In the genomic region with DNA sequence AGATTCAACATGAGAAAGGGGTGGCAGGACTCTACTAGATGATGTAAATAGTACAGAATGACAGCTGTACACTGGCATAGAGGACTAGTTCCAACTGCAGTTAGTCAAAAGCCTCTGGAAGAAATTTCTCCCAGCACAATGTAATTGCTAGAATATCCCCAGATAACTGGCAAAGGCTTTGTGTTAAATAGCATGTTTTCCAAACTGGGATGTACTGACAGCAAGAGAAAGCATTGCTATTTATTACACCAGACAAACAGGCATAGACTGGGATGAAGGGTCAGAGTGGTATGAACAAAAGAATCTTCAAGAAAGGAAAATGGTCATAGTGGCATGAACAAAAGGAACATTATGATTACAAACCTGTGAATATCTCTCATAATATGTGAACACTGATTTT, we compare ENCODE assay signal across 17 cellular contexts.
DNase-seq lines count a peak whose midpoint lies in the region; ATAC-seq, FAIRE-seq and TF ChIP-seq lines count a peak whose summit lies in the region.
"Had no signal": no experiment of that assay in that cellular context is flagged by ENCODE, and none has a peak within 500 bp of the region (broad histone marks: within the 10 kb centered on the region; RNA-seq: fewer than 3 reads in every experiment).

No MANE protein-coding gene starts in this region.

- H3K4me1 ChIP-seq in OCI-LY7 (ENCODE audit: insufficient read depth, low read length, poor library complexity, severe bottlenecking) (peaks cover 4% of the 10 kb centered on the region), H1 (replicated peaks in 1 of 4; ENCODE audit: control insufficient read depth in 3 of 4, insufficient read depth in 4 of 4, low read length in 3 of 4) (no peaks in the 10 kb centered on the region)
- H3K4me1 ChIP-seq: BLaER1, Caco-2 had no signal

- H4K8ac ChIP-seq in H1 (ENCODE audit: extremely low read depth, insufficient read depth, low read length): no peak overlapping the region

- no peak overlapping the region for H2BK5ac ChIP-seq in H1 (ENCODE audit: low read depth, low read length)

- TF ChIP-seq CTCF in OCI-LY7 (conservative IDR thresholded peaks at IDR 0.05; ENCODE audit: low read length): no peak
- no peak for TF ChIP-seq CTCF in H1 (IDR thresholded peaks at IDR 0.05; ENCODE audit: control extremely low read depth in 1 of 3, insufficient read depth in 1 of 3, low read depth in 1 of 3, low read length in 3 of 3)

- H3K27me3 ChIP-seq in H1 (replicated peaks in 1 of 4; ENCODE audit: control insufficient read depth in 3 of 4, extremely low read depth in 1 of 4, insufficient read depth in 3 of 4, low read length in 3 of 4): no peaks in the 10 kb centered on the region
- H3K27me3 ChIP-seq: BLaER1 had no signal

- no peak overlapping the region for H2BK20ac ChIP-seq in H1 (ENCODE audit: low read length)

- H3K9me2 ChIP-seq in OCI-LY7 (ENCODE audit: insufficient read depth, low read length): no peaks in the 10 kb centered on the region

- no peak for TF ChIP-seq POLR2A in H1 (IDR thresholded peaks at IDR 0.05; ENCODE audit: control extremely low read depth in 1 of 2, low read depth in 2 of 2, low read length in 2 of 2)

- H3K4me2 ChIP-seq in OCI-LY7 (ENCODE audit: low read length) (no peak overlapping the region), H1 (ENCODE audit: insufficient read depth in 1 of 2, low read depth in 2 of 2, low read length in 2 of 2) (no peak overlapping the region)
- H3K4me2 ChIP-seq: BLaER1, GM23338 had no signal

- intact Hi-C loops in OCI-LY7 (cut with micrococcal nuclease; ENCODE audit: unreplicated experiment): no loop called here

- H3K4me3 ChIP-seq in OCI-LY7 (ENCODE audit: low read depth, low read length, poor library complexity, severe bottlenecking) (no peak overlapping the region), H1 (ENCODE audit: extremely low read depth in 1 of 4, insufficient read depth in 2 of 4, low read depth in 3 of 4, low read length in 4 of 4) (no peak overlapping the region)
- H3K4me3 ChIP-seq: BLaER1, GM23338 had no signal

- H3K79me1 ChIP-seq in H1 (ENCODE audit: low read depth, low read length): no peaks in the 10 kb centered on the region

- no peaks in the 10 kb centered on the region for H3K36me3 ChIP-seq in OCI-LY7 (ENCODE audit: insufficient read depth, low read length)
- H3K36me3 ChIP-seq in H1 (ENCODE audit: control insufficient read depth in 2 of 4, insufficient read depth in 4 of 4, low read length in 3 of 4): no peaks in the 10 kb centered on the region
- H3K36me3 ChIP-seq: BLaER1 had no signal

- no peak overlapping the region for H3K23ac ChIP-seq in H1 (ENCODE audit: insufficient read length)

- no peak overlapping the region for H3K18ac ChIP-seq in H1 (ENCODE audit: extremely low read depth, low read length)

- CTCF ChIA-PET in OCI-LY7 (lab: Charles Lee; ENCODE audit: unreplicated experiment): no interaction called here
- CTCF ChIA-PET in H1 (lab: Charles Lee; ENCODE audit: partially characterized antibody): interaction anchor here (0.7 to 1.4 kb wide), 2 partner anchors 9 to 222 kb away, joined by 4 to 5 read pairs; no protein-coding TSS in a partner anchor

- no peak overlapping the region for H2BK12ac ChIP-seq in H1 (ENCODE audit: low read depth, low read length)

- H3K79me2 ChIP-seq in OCI-LY7 (ENCODE audit: insufficient read depth, low read depth, low read length) (no peaks in the 10 kb centered on the region), H1 (ENCODE audit: control insufficient read depth in 1 of 2, insufficient read depth in 2 of 2, low read length in 2 of 2) (no peaks in the 10 kb centered on the region)

- FAIRE-seq in HTR-8/SVneo (lab: Jason Lieb, UNC) (peak; percentile 51), H1 (lab: Jason Lieb, UNC) (no peak)

- H3K27ac ChIP-seq in OCI-LY7 (ENCODE audit: low read depth, low read length, poor library complexity, severe bottlenecking) (no peak overlapping the region), H1 (ENCODE audit: low read depth, low read length) (no peak overlapping the region)
- H3K27ac ChIP-seq: BLaER1, HL-60 had no signal

- DNase-seq in HTR-8/SVneo (ENCODE audit: insufficient read length, low spot score) (no peak), OCI-LY7 (ENCODE audit: low spot score) (no peak), H1 (ENCODE audit: low read depth in 1 of 2, low spot score in 2 of 2) (no peak), pons (ENCODE audit: low spot score) (peak; percentile 62), OCI-M2 (lab: John Stamatoyannopoulos, UW; ENCODE audit: unreplicated experiment) (no peak)
- no peak for DNase-seq in stimulated activated naive CD4-positive, alpha-beta T cell (lab: John Stamatoyannopoulos, UW)
- DNase-seq: 8988T; AML-193; Caco-2; CD8-positive, alpha-beta memory T cell; GF-D8; H9; IMR-90 had no signal

- no peaks in the 10 kb centered on the region for H3K23me2 ChIP-seq in H1 (ENCODE audit: low read depth, low read length)

- POLR2A ChIA-PET in OCI-LY7 (lab: Charles Lee): interaction anchor here (1.6 kb wide), 1 partner anchor 16 kb away, joined by 5 read pairs; no protein-coding TSS in a partner anchor
- POLR2A ChIA-PET in H1 (lab: Charles Lee; ENCODE audit: partially characterized antibody): no interaction called here

- no peaks in the 10 kb centered on the region for H4K20me1 ChIP-seq in OCI-LY7 (ENCODE audit: insufficient read depth, low read length)
- no peaks in the 10 kb centered on the region for H4K20me1 ChIP-seq in H1 (replicated peaks in 1 of 2; ENCODE audit: control insufficient read depth in 1 of 2, insufficient read depth in 2 of 2, low read length in 2 of 2)
- H4K20me1 ChIP-seq: BLaER1 had no signal

- no peak overlapping the region for H3K4ac ChIP-seq in H1 (replicated peaks; ENCODE audit: insufficient read length, low read depth, low read length)

- H2AFZ ChIP-seq in OCI-LY7 (ENCODE audit: low read length) (0 out of 2 replicates have a peak overlapping the region, but pooled peaks have one; percentile 11), H1 (ENCODE audit: low read length) (no peak overlapping the region)
- H2AFZ ChIP-seq: GM23338 had no signal

- peak overlapping the region; percentile 79 for H3K56ac ChIP-seq in H1 (replicated peaks; ENCODE audit: insufficient read length, low read depth, low read length)

- H3K9ac ChIP-seq in H1 (replicated peaks in 1 of 4; ENCODE audit: extremely low read depth in 1 of 4, low read depth in 3 of 4, low read length in 3 of 4): no peak overlapping the region
- H3K9ac ChIP-seq: BLaER1 had no signal

- no peak overlapping the region for H3K14ac ChIP-seq in H1 (ENCODE audit: insufficient read length)

- ATAC-seq in HG02642 (IDR thresholded peaks at IDR 0.05; ENCODE audit: poor library complexity, unreplicated experiment): no peak
- ATAC-seq: GM23338 had no signal

- H2AK5ac ChIP-seq in H1 (ENCODE audit: low read depth, low read length): no peak overlapping the region

- no peak for TF ChIP-seq EP300 in H1 (IDR thresholded peaks at IDR 0.05; ENCODE audit: borderline replicate concordance in 1 of 2, low read depth in 2 of 2, low read length in 2 of 2)

- no peak overlapping the region for H4K5ac ChIP-seq in H1 (ENCODE audit: insufficient read length, low read depth, low read length)

- no TSS peak for BruUV-seq in OCI-LY7 (replicated peaks; lab: Mats Ljungman, UMichigan)

- no peak overlapping the region for H2BK120ac ChIP-seq in H1 (replicated peaks; ENCODE audit: low read depth, low read length)

- no peak overlapping the region for H4K91ac ChIP-seq in H1 (replicated peaks; ENCODE audit: insufficient read length, low read length)

- no peak overlapping the region for H2BK15ac ChIP-seq in H1 (ENCODE audit: low read length)

- H3K9me3 ChIP-seq in OCI-LY7 (ENCODE audit: low read length): no peaks in the 10 kb centered on the region
- H3K9me3 ChIP-seq in H1 (ENCODE audit: insufficient read depth in 2 of 2, low read depth in 1 of 2, low read length in 1 of 2): no peaks in the 10 kb centered on the region
- H3K9me3 ChIP-seq: BLaER1, Caco-2 had no signal

- no peak for TF ChIP-seq RAD21 in H1 (IDR thresholded peaks at IDR 0.05 in 1 of 2, conservative IDR thresholded peaks at IDR 0.05 in 1 of 2; ENCODE audit: low read depth in 2 of 2, low read length in 2 of 2)

TF ChIP-seq in H1, 55 proteins besides CTCF, POLR2A, EP300 and RAD21:
- no peak for TF ChIP-seq TAF1 (IDR thresholded peaks at IDR 0.05; ENCODE audit: low read depth, low read length)
- no peak for TF ChIP-seq TCF12 (IDR thresholded peaks at IDR 0.05; ENCODE audit: low read depth, low read length)
- no peak for TF ChIP-seq CHD2 (IDR thresholded peaks at IDR 0.05; ENCODE audit: low read length)
